In genomic region chr17:58056476-58056875, GRCh38 we compare ENCODE assay signal across 23 cellular contexts.
"Had no signal": no experiment of that assay in that cellular context is flagged by ENCODE, and none has a peak within 500 bp of the region (broad histone marks: within the 10 kb centered on the region; RNA-seq: fewer than 3 reads in every experiment).

No MANE protein-coding gene starts in this region.

- H3K4me3 ChIP-seq: K562, SJSA1, SK-N-MC had no signal

- H3K9me3 ChIP-seq: SJSA1 had no signal

- ATAC-seq: K562 had no signal

- DNase-seq: Kasumi-1; MM.1S; NCI-H1092 treated with DMSO at 0.1 percent for 48 hours; NCI-H1436; NCI-H187; NCI-H2029; NCI-H2081 treated with DMSO at 0.1 percent for 48 hours; NCI-H2171; NCI-H226; NCI-H524; NCI-H526 treated with DMSO at 0.1 percent for 48 hours; NCI-H748 treated with DMSO at 0.1 percent for 48 hours; NK-92 treated with Interleukin-12 subunit alpha and Interleukin-12 subunit beta, amount 100 ng/mL, for 24 hours; Right ventricle myocardium superior; RPMI8226; SIG-M5 had no signal

- FAIRE-seq: HTR-8/SVneo, K562, RCC 7860 had no signal

- H3K36me3 ChIP-seq: SJSA1 had no signal

- H3K4me2 ChIP-seq: KMS-11 had no signal

- H3K9ac ChIP-seq: KMS-11 had no signal

- H3K27ac ChIP-seq: HL-60, KMS-11, SJSA1, SK-N-MC had no signal

- H3K4me1 ChIP-seq: SJSA1 had no signal
